Comparison of ENCODE assay signal across 26 cellular contexts in the genomic region with DNA sequence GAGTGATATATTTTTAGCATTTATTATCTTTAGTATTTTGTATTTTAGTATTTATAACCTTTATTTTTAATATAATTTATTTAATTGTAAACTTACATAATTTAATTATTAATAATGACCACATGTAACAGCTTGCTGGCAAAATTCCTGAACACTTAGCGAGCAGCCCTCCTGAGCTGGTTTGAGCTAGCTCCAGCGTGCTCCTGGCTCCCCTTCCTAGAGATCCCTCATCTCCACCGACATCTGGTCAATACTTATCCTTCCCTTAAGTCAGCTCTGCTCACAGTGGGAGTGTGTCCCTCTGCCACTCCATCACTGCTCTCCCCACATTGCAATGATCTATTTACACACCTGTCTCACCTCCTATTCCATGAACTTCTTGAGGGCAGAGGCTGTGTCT.
"Had no signal": no experiment of that assay in that cellular context is flagged by ENCODE, and none has a peak within 500 bp of the region (broad histone marks: within the 10 kb centered on the region; RNA-seq: fewer than 3 reads in every experiment).

No MANE protein-coding gene starts in this region.

- FAIRE-seq: endometrium, TTC549 had no signal

- H3K27ac Mint-ChIP-seq: activated B cell treated with CpG ODN at 0.5 μM for 24 hours; activated CD4-positive, alpha-beta memory T cell treated with anti-CD3 and anti-CD28 coated beads for 36 hours; activated CD8-positive, alpha-beta memory T cell treated with anti-CD3 and anti-CD28 coated beads, Interleukin-2, amount 10 ng/mL, durations not matched to agents 7 days and 5 days; activated naive CD8-positive, alpha-beta T cell treated with anti-CD3 and anti-CD28 coated beads, Interleukin-2, amount 10 ng/mL, durations not matched to agents 7 days and 5 days; activated T-helper 17 cell treated with anti-CD3 and anti-CD28 coated beads, Interleukin-2, amount 50 U/mL, for 72 hours; T-helper 2 cell treated with Interferon-gamma antibody and Interleukin-4, amounts not matched to agents 5 μg/mL and 100 μg/mL, for 36 hours had no signal

- H3K36me3 Mint-ChIP-seq: activated CD4-positive, alpha-beta memory T cell treated with anti-CD3 and anti-CD28 coated beads for 36 hours; activated CD8-positive, alpha-beta memory T cell treated with anti-CD3 and anti-CD28 coated beads, Interleukin-2, amount 10 ng/mL, durations not matched to agents 7 days and 5 days; activated naive CD8-positive, alpha-beta T cell treated with anti-CD3 and anti-CD28 coated beads, Interleukin-2, amount 10 ng/mL, durations not matched to agents 7 days and 5 days had no signal

- H3K36me3 ChIP-seq: colonic mucosa, prostate gland, right atrium auricular region had no signal

- ATAC-seq: activated CD8-positive, alpha-beta memory T cell treated with anti-CD3 and anti-CD28 coated beads, Interleukin-2, amount 10 ng/mL, durations not matched to agents 7 days and 5 days; activated T-helper 17 cell treated with anti-CD3 and anti-CD28 coated beads, Interleukin-2, amount 50 U/mL, for 72 hours; body of pancreas; mucosa of descending colon had no signal

- H3K27me3 Mint-ChIP-seq: activated naive CD8-positive, alpha-beta T cell treated with anti-CD3 and anti-CD28 coated beads, Interleukin-2, amount 10 ng/mL, durations not matched to agents 7 days and 5 days; activated T-helper 17 cell treated with anti-CD3 and anti-CD28 coated beads, Interleukin-2, amount 50 U/mL, for 72 hours had no signal

- H3K27ac ChIP-seq: body of pancreas, colonic mucosa, prostate gland, right atrium auricular region had no signal

- H3K4me3 ChIP-seq: body of pancreas, colonic mucosa, mucosa of descending colon, prostate gland, right atrium auricular region had no signal

- H3K4me1 ChIP-seq: body of pancreas, colonic mucosa, prostate gland, right atrium auricular region had no signal

- H3K9me3 ChIP-seq: body of pancreas, colonic mucosa, prostate gland, right atrium auricular region had no signal

- H3K27me3 ChIP-seq: body of pancreas, colonic mucosa, right atrium auricular region had no signal

- H3K4me3 Mint-ChIP-seq: activated B cell treated with CpG ODN at 0.5 μM for 24 hours; activated CD4-positive, alpha-beta memory T cell treated with anti-CD3 and anti-CD28 coated beads for 36 hours; activated CD8-positive, alpha-beta memory T cell treated with anti-CD3 and anti-CD28 coated beads, Interleukin-2, amount 10 ng/mL, durations not matched to agents 7 days and 5 days; activated naive CD8-positive, alpha-beta T cell treated with anti-CD3 and anti-CD28 coated beads, Interleukin-2, amount 10 ng/mL, durations not matched to agents 7 days and 5 days; activated T-helper 17 cell treated with anti-CD3 and anti-CD28 coated beads, Interleukin-2, amount 50 U/mL, for 72 hours; immature natural killer cell; naive B cell; neural crest cell; T-helper 2 cell treated with Interferon-gamma antibody and Interleukin-4, amounts not matched to agents 5 μg/mL and 100 μg/mL, for 36 hours had no signal

- H3K4me1 Mint-ChIP-seq: activated B cell treated with CpG ODN at 0.5 μM for 24 hours had no signal

- DNase-seq: activated B cell treated with CpG ODN at 0.5 μM for 24 hours; activated CD4-positive, alpha-beta memory T cell treated with anti-CD3 and anti-CD28 coated beads for 36 hours; activated CD4-positive, alpha-beta T cell treated with anti-CD3 and anti-CD28 coated beads for 4 hours; activated CD8-positive, alpha-beta memory T cell treated with anti-CD3 and anti-CD28 coated beads, Interleukin-2, amount 10 ng/mL, durations not matched to agents 7 days and 5 days; activated naive CD4-positive, alpha-beta T cell; activated naive CD8-positive, alpha-beta T cell treated with anti-CD3 and anti-CD28 coated beads, Interleukin-2, amount 10 ng/mL, durations not matched to agents 7 days and 5 days; activated T-cell treated with anti-CD3 and anti-CD28 coated beads, Interleukin-2, amount 50 U/mL, for 1 hour; amygdala; body of pancreas; central memory CD4-positive, alpha-beta T cell; colonic mucosa; immature natural killer cell; mesenchymal stem cell; mucosa of descending colon; naive B cell; stimulated activated CD4-positive, alpha-beta T cell treated with anti-CD3 and anti-CD28 coated beads, Interleukin-12 subunit alpha, Interleukin-12 subunit beta, amount 100 ng/mL, for 4 hours; stimulated activated CD4-positive, alpha-beta T cell treated with anti-CD3 and anti-CD28 coated beads, Interleukin-1b, Interleukin-23, amount 100 ng/mL, for 48 hours; stimulated activated CD8-positive, alpha-beta memory T cell treated with anti-CD3 and anti-CD28 coated beads, Interleukin-4, amount 100 ng/mL, for 48 hours; stimulated activated naive CD4-positive, alpha-beta T cell had no signal
